In the genomic region with DNA sequence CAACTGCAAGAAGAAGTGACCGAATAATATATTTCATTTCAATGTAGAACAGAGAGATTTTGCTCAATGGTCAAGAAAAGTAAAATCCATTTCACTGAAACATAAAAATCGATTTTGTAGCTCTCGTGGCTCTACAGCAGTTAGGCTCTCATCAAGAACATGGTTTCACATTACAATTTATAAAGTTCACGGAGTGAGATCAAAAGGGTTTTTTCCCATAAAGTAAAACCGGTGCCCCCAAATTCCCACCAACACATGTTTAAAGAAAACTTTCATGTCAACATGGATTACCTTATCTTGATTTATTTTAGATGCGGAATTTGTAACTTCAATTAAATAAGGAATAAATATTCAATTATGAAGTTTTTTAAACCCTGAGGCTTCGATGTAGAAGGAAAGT, we compare ENCODE assay signal across 8 cellular contexts. TPM values are rescaled to one million over a fixed set of nuclear protein-coding genes. Genes with fewer than 3 reads are reported as not detected.
"Had no signal": no experiment of that assay in that cellular context is flagged by ENCODE, and none has a peak within 500 bp of the region (broad histone marks: within the 10 kb centered on the region; RNA-seq: fewer than 3 reads in every experiment).

No MANE protein-coding gene starts in this region.

- H3K4me1 ChIP-seq: HAP-1 had no signal

- H3K27ac Mint-ChIP-seq: GM23338, H9, HFFc6 had no signal

- DNase-seq: GM23248, GOT3, H7, H9, HCEC 1CT, HFFc6 had no signal

- H3K4me3 Mint-ChIP-seq: GM23338, H9, HFFc6 had no signal

- H3K9me3 Mint-ChIP-seq: GM23338, H9, HFFc6 had no signal

- H3K36me3 ChIP-seq: HAP-1 had no signal

- H3K4me3 ChIP-seq: GM23248, GM23338, HAP-1 had no signal

- H3K27ac ChIP-seq: GM23248 had no signal

- H3K9me3 ChIP-seq: HAP-1 had no signal

RNA-seq across cellular contexts. Expression of a gene that starts 16.3 kb away (rescaled TPM):
- total RNA-seq: HFFc6 had no signal
